In the genomic region with DNA sequence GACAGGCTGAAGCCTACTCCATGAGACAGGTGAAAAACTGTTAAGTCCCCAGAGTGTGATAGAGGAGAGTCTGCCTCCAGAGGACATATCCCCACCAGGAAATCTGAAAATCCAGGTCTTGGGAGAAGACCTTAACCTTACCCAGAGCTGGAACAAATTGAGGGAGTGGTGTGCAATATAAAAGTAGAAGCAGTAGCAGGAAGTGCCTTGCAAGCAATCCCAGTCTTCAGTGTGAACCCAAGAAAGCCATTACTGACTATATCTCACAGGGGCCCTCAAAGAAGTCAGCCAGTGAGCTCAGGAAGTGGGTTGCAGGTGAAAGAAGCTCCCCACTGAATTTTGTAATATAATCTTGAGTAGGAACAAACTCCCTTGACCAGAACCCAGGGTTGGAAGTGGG, we compare ENCODE assay signal across 16 cellular contexts. TPM values are rescaled to one million over a fixed set of nuclear protein-coding genes. Genes with fewer than 3 reads are reported as not detected.
A peak's percentile ranks its signal among the peaks of the same experiment; 100 is the strongest.
DNase-seq lines count a peak whose midpoint lies in the region; ATAC-seq and TF ChIP-seq lines count a peak whose summit lies in the region.
"Had no signal": no experiment of that assay in that cellular context is flagged by ENCODE, and none has a peak within 500 bp of the region (broad histone marks: within the 10 kb centered on the region; RNA-seq: fewer than 3 reads in every experiment).

No MANE protein-coding gene starts in this region.

- in situ Hi-C loops in transverse colon (cut with MboI; ENCODE audit: low pct_ligation_motif_present in 1 of 4, low pct_unique_long_range_greater_than_20kb in 1 of 4, low sequenced_read_pairs in 3 of 4): no loop called here
- in situ Hi-C loops in G401 (cut with HindIII; ENCODE audit: low sequenced_read_pairs): no loop called here

- H3K27ac Mint-ChIP-seq in WTC11: no peak overlapping the region
- H3K27ac Mint-ChIP-seq: CD4-positive, alpha-beta memory T cell had no signal

- TF ChIP-seq CTCF in colonic mucosa (IDR thresholded peaks at IDR 0.05) (no peak), mucosa of descending colon (IDR thresholded peaks at IDR 0.05) (no peak), transverse colon (IDR thresholded peaks at IDR 0.05) (no peak), WTC11 (IDR thresholded peaks at IDR 0.05) (no peak)

- no peak for TF ChIP-seq EP300 in transverse colon (IDR thresholded peaks at IDR 0.05; ENCODE audit: low read depth)

- intact Hi-C loops in colonic mucosa (cut with DNase I) (no loop called here), mucosa of descending colon (cut with DNase I, micrococcal nuclease) (no loop called here), transverse colon (cut with DNase I; ENCODE audit: low total_unique reads) (no loop called here)

- peak overlapping the region in 1 of 2 donors; percentile 51 for H3K9ac ChIP-seq in colonic mucosa (ENCODE audit: low read depth in 2 of 2, low read length in 2 of 2)
- H3K9ac ChIP-seq: GM23248 had no signal

- ATAC-seq in mucosa of descending colon: peak; percentile 82
- ATAC-seq in WTC11: no peak

- H3K36me3 ChIP-seq in colonic mucosa: no peaks in the 10 kb centered on the region
- H3K36me3 ChIP-seq in mucosa of descending colon (ENCODE audit: low read depth): no peaks in the 10 kb centered on the region
- H3K36me3 ChIP-seq in transverse colon: no peaks in the 10 kb centered on the region

- H3K4me3 ChIP-seq in colonic mucosa (no peak overlapping the region), mucosa of descending colon (no peak overlapping the region), transverse colon (no peak overlapping the region)
- H3K4me3 ChIP-seq: GM23248 had no signal

- no peaks in the 10 kb centered on the region for H3K27me3 Mint-ChIP-seq in WTC11 (ENCODE audit: low read depth)

- peaks cover 17% of the 10 kb centered on the region for H3K9me3 Mint-ChIP-seq in WTC11

- peaks cover 22% of the 10 kb centered on the region for H3K36me3 Mint-ChIP-seq in WTC11
- H3K36me3 Mint-ChIP-seq: CD4-positive, alpha-beta memory T cell had no signal

- peak overlapping the region; percentile 62 for H3K27ac ChIP-seq in colonic mucosa
- peak overlapping the region; percentile 69 to 85 (median 82) for H3K27ac ChIP-seq in transverse colon
- H3K27ac ChIP-seq: GM23248 had no signal

- TF ChIP-seq POLR2A in transverse colon (IDR thresholded peaks at IDR 0.05): no peak

- peaks cover 10% of the 10 kb centered on the region for H3K4me1 Mint-ChIP-seq in WTC11
- H3K4me1 Mint-ChIP-seq: CD4-positive, alpha-beta memory T cell had no signal

- CTCF ChIA-PET in WTC11 (lab: Charles Lee): interaction anchor here (1.3 kb wide), 1 partner anchor 38 kb away, joined by 5 read pairs; no protein-coding TSS in a partner anchor

- no peak overlapping the region for H3K4me3 Mint-ChIP-seq in WTC11
- H3K4me3 Mint-ChIP-seq: CD4-positive, alpha-beta memory T cell had no signal

- DNase-seq in NCI-H69 (lab: John Stamatoyannopoulos, UW) (peak; percentile 56), colonic mucosa (peak; percentile 31), mucosa of descending colon (peak in 1 of 3 donors; percentile 42), transverse colon (peak; percentile 23), activated gamma-delta T cell treated with Interleukin-2 at 50 U/mL for 16 hours (no peak), WTC11 (ENCODE audit: low spot score) (no peak), G401 (ENCODE audit: low spot score) (no peak)
- DNase-seq: C1 segment of cervical spinal cord, Calu3, COR-L47, DMS53, DMS79 treated with DMSO at 0.1 percent for 48 hours, GM23248, H7, HCEC 1CT had no signal

- no peaks in the 10 kb centered on the region for H3K4me1 ChIP-seq in colonic mucosa
- peaks cover 3% of the 10 kb centered on the region for H3K4me1 ChIP-seq in mucosa of descending colon (ENCODE audit: low read depth)
- H3K4me1 ChIP-seq in transverse colon: peaks cover 0 to 27% (median 6%) of the 10 kb centered on the region in 4 donors

- no peaks in the 10 kb centered on the region for H3K27me3 ChIP-seq in colonic mucosa
- H3K27me3 ChIP-seq in transverse colon: no peaks in the 10 kb centered on the region

- no peaks in the 10 kb centered on the region for H3K9me3 ChIP-seq in colonic mucosa
- no peaks in the 10 kb centered on the region for H3K9me3 ChIP-seq in mucosa of descending colon
- H3K9me3 ChIP-seq in transverse colon: no peaks in the 10 kb centered on the region

- POLR2A ChIA-PET in WTC11 (lab: Charles Lee): no interaction called here

TF ChIP-seq in WTC11, 78 proteins besides CTCF, POLR2A, EP300 and RAD21 (continues in another document):
- TF ChIP-seq, protein P1, sequence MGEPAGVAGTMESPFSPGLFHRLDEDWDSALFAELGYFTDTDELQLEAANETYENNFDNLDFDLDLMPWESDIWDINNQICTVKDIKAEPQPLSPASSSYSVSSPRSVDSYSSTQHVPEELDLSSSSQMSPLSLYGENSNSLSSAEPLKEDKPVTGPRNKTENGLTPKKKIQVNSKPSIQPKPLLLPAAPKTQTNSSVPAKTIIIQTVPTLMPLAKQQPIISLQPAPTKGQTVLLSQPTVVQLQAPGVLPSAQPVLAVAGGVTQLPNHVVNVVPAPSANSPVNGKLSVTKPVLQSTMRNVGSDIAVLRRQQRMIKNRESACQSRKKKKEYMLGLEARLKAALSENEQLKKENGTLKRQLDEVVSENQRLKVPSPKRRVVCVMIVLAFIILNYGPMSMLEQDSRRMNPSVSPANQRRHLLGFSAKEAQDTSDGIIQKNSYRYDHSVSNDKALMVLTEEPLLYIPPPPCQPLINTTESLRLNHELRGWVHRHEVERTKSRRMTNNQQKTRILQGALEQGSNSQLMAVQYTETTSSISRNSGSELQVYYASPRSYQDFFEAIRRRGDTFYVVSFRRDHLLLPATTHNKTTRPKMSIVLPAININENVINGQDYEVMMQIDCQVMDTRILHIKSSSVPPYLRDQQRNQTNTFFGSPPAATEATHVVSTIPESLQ (CRISPR knock-in tag; IDR thresholded peaks at IDR 0.05): no peak
- TF ChIP-seq, protein P2, sequence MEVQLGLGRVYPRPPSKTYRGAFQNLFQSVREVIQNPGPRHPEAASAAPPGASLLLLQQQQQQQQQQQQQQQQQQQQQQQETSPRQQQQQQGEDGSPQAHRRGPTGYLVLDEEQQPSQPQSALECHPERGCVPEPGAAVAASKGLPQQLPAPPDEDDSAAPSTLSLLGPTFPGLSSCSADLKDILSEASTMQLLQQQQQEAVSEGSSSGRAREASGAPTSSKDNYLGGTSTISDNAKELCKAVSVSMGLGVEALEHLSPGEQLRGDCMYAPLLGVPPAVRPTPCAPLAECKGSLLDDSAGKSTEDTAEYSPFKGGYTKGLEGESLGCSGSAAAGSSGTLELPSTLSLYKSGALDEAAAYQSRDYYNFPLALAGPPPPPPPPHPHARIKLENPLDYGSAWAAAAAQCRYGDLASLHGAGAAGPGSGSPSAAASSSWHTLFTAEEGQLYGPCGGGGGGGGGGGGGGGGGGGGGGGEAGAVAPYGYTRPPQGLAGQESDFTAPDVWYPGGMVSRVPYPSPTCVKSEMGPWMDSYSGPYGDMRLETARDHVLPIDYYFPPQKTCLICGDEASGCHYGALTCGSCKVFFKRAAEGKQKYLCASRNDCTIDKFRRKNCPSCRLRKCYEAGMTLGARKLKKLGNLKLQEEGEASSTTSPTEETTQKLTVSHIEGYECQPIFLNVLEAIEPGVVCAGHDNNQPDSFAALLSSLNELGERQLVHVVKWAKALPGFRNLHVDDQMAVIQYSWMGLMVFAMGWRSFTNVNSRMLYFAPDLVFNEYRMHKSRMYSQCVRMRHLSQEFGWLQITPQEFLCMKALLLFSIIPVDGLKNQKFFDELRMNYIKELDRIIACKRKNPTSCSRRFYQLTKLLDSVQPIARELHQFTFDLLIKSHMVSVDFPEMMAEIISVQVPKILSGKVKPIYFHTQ (CRISPR knock-in tag; IDR thresholded peaks at IDR 0.05): no peak
- TF ChIP-seq, protein P3, sequence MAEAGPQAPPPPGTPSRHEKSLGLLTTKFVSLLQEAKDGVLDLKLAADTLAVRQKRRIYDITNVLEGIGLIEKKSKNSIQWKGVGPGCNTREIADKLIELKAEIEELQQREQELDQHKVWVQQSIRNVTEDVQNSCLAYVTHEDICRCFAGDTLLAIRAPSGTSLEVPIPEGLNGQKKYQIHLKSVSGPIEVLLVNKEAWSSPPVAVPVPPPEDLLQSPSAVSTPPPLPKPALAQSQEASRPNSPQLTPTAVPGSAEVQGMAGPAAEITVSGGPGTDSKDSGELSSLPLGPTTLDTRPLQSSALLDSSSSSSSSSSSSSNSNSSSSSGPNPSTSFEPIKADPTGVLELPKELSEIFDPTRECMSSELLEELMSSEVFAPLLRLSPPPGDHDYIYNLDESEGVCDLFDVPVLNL (CRISPR knock-in tag; IDR thresholded peaks at IDR 0.05; ENCODE audit: borderline replicate concordance, low read depth): no peak
- TF ChIP-seq TCF7 (CRISPR knock-in tag; IDR thresholded peaks at IDR 0.05; ENCODE audit: low read depth): no peak
- TF ChIP-seq TP53 (CRISPR knock-in tag; IDR thresholded peaks at IDR 0.05): no peak

RNA-seq across cellular contexts. Expression of a gene that starts 41.9 kb away (rescaled TPM):
- total RNA-seq in colonic mucosa: 100 to 1,000 TPM in 1 of 2 donors, 10 to 100 TPM in 1; 63.4 to 113 TPM
- total RNA-seq in mucosa of descending colon: 100 to 1,000 TPM in 2 of 3 donors, 10 to 100 TPM in 1; 75.1 to 214 (median 122) TPM
- 100 to 1,000 TPM in 2 of 4 donors, 10 to 100 TPM in 2; 45.2 to 163 (median 96.1) TPM for total RNA-seq in transverse colon
- 24.6 to 26.4 TPM (median 25.7 TPM) in 3 replicates for total RNA-seq in WTC11 (2021)
- not detected in 2 replicates for total RNA-seq in G401 (2014; rRNA removed; shearing (Covaris generic))
- total RNA-seq: GM23248 had no signal

Comparison
In these comparisons a context has a peak if more than half of its experiments do, and no peak if none do; other contexts are left out.
1. DNase-seq: peak in NCI-H69 (single experiment), colonic mucosa (single experiment) and transverse colon (single experiment); none in activated gamma-delta T cell treated with Interleukin-2 at 50 U/mL for 16 hours (single experiment), WTC11 (single experiment) and G401 (single experiment).
2. RNA of a gene that starts 41.9 kb away (total RNA-seq): 75.1 to 214 TPM in mucosa of descending colon, 63.4 to 113 TPM in colonic mucosa, 45.2 to 163 TPM in transverse colon and 24.6 to 26.4 TPM in WTC11; not detected in G401; every median in the first group is over 10 times any median in the second.